In the genomic region with DNA sequence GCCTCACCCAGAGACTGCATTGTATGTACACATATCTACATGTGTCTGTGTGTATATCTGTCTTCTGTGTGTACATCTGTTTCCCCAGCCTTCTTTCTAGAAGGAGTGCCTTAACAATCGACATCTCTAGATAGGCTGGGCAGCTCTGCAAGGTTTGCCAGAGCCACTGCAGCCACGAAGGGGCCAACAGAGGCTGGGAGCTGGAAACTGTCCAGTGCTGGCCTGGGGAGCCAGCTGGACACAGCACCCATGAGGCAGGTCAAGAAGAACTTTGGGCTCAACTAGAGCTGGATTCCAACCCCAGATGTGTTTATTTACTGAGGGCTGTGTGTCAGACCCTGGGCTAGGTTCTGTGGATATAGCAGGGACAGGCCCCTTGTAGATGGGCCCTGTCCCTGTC, we compare ENCODE assay signal across 24 cellular contexts. TPM values are rescaled to one million over a fixed set of nuclear protein-coding genes. Genes with fewer than 3 reads are reported as not detected.
A peak's percentile ranks its signal among the peaks of the same experiment; 100 is the strongest.
DNase-seq lines count a peak whose midpoint lies in the region; ATAC-seq and TF ChIP-seq lines count a peak whose summit lies in the region.
"Had no signal": no experiment of that assay in that cellular context is flagged by ENCODE, and none has a peak within 500 bp of the region (broad histone marks: within the 10 kb centered on the region; RNA-seq: fewer than 3 reads in every experiment).

No MANE protein-coding gene starts in this region.

- H3K4me1 ChIP-seq in right atrium auricular region, result peaks cover 0 to 67% of the 10 kb centered on the region in 2 donors

- in situ Hi-C loops in GM13977 (cut with MboI; ENCODE audit: low pct_unique_long_range_greater_than_20kb, low sequenced_read_pairs, unreplicated experiment), result no loop called here

- H3K27ac ChIP-seq in right atrium auricular region, result peak overlapping the region; percentile 83 to 85
- H3K27ac ChIP-seq: RWPE1 had no signal

- no peak overlapping the region for H3K4me3 ChIP-seq in right atrium auricular region

- peak overlapping the region in 1 of 2 donors; percentile 8 for H3K27ac Mint-ChIP-seq in natural killer cell
- H3K27ac Mint-ChIP-seq in natural killer cell treated with Interleukin-12 subunit alpha and Interleukin-12 subunit beta and Interleukin-15 and Interleukin-18, amount 100 ng/mL, for 72 hours, result no peak overlapping the region
- H3K27ac Mint-ChIP-seq: activated naive CD4-positive, alpha-beta T cell treated with anti-CD3 and anti-CD28 coated beads for 36 hours; H9; stimulated activated naive CD8-positive, alpha-beta T cell treated with anti-CD3 and anti-CD28 coated beads, Interleukin-15, Interleukin-2, amounts not matched to agents 100 ng/mL and 50 ng/mL, for 24 hours had no signal

- H3K27me3 Mint-ChIP-seq in natural killer cell (ENCODE audit: low read depth in 2 of 2), result no peaks in the 10 kb centered on the region
- no peaks in the 10 kb centered on the region for H3K27me3 Mint-ChIP-seq in natural killer cell treated with Interleukin-12 subunit alpha and Interleukin-12 subunit beta and Interleukin-15 and Interleukin-18, amount 100 ng/mL, for 72 hours

- H3K4me3 Mint-ChIP-seq in natural killer cell, result peak overlapping the region; percentile 41
- no peak overlapping the region for H3K4me3 Mint-ChIP-seq in natural killer cell treated with Interleukin-12 subunit alpha and Interleukin-12 subunit beta and Interleukin-15 and Interleukin-18, amount 100 ng/mL, for 72 hours
- H3K4me3 Mint-ChIP-seq: activated naive CD4-positive, alpha-beta T cell treated with anti-CD3 and anti-CD28 coated beads for 36 hours; H9; stimulated activated naive CD8-positive, alpha-beta T cell treated with anti-CD3 and anti-CD28 coated beads, Interleukin-15, Interleukin-2, amounts not matched to agents 100 ng/mL and 50 ng/mL, for 24 hours had no signal

- DNase-seq in natural killer cell (no peak), right atrium auricular region (ENCODE audit: low spot score) (no peak), pons (ENCODE audit: low spot score) (peak; percentile 67), posterior vena cava (ENCODE audit: low spot score) (no peak), GM13977 (ENCODE audit: low spot score) (no peak)
- DNase-seq in natural killer cell treated with Interleukin-12 subunit alpha and Interleukin-12 subunit beta and Interleukin-15 and Interleukin-18, amount 100 ng/mL, for 72 hours (ENCODE audit: low spot score), result no peak
- DNase-seq: activated CD4-positive, alpha-beta T cell treated with anti-CD3 and anti-CD28 coated beads, Interleukin-2, amount 50 U/mL, for 48 hours; activated naive CD4-positive, alpha-beta T cell treated with anti-CD3 and anti-CD28 coated beads for 36 hours; activated T-cell treated with anti-CD3 and anti-CD28 coated beads, Interleukin-2, amount 50 U/mL, for 1 hour; H9; hippocampal formation; kidney glomerular epithelial cell; NCI-H1092 treated with DMSO at 0.1 percent for 48 hours; NCI-H2029 treated with DMSO at 0.1 percent for 48 hours; occipital lobe; SW 1271 had no signal

- H3K4me1 Mint-ChIP-seq in natural killer cell, result peaks cover 19 to 28% of the 10 kb centered on the region in 2 donors
- peaks cover 17 to 21% of the 10 kb centered on the region in 2 donors for H3K4me1 Mint-ChIP-seq in natural killer cell treated with Interleukin-12 subunit alpha and Interleukin-12 subunit beta and Interleukin-15 and Interleukin-18, amount 100 ng/mL, for 72 hours (ENCODE audit: low read depth in 2 of 2)

- no peaks in the 10 kb centered on the region for H3K9me3 ChIP-seq in right atrium auricular region

- intact Hi-C loops in natural killer cell (cut with micrococcal nuclease), result no loop called here
- intact Hi-C loops in posterior vena cava (cut with DNase I), result no loop called here

- no peaks in the 10 kb centered on the region for H3K36me3 ChIP-seq in right atrium auricular region

- no peak for ATAC-seq in natural killer cell
- ATAC-seq in natural killer cell treated with Interleukin-12 subunit alpha and Interleukin-12 subunit beta and Interleukin-15 and Interleukin-18, amount 100 ng/mL, for 72 hours, result no peak
- ATAC-seq in HG02678 (IDR thresholded peaks at IDR 0.05; ENCODE audit: unreplicated experiment), result no peak
- no peak for ATAC-seq in GM21423 (IDR thresholded peaks at IDR 0.05; ENCODE audit: unreplicated experiment)

- H3K9me3 Mint-ChIP-seq in natural killer cell, result no peaks in the 10 kb centered on the region
- H3K9me3 Mint-ChIP-seq in natural killer cell treated with Interleukin-12 subunit alpha and Interleukin-12 subunit beta and Interleukin-15 and Interleukin-18, amount 100 ng/mL, for 72 hours, result no peaks in the 10 kb centered on the region
- H3K9me3 Mint-ChIP-seq: activated naive CD4-positive, alpha-beta T cell treated with anti-CD3 and anti-CD28 coated beads for 36 hours; H9 had no signal

- H3K27me3 ChIP-seq in right atrium auricular region, result no peaks in the 10 kb centered on the region

- no peak for TF ChIP-seq CTCF in natural killer cell (IDR thresholded peaks at IDR 0.05)
- no peak for TF ChIP-seq CTCF in right atrium auricular region (IDR thresholded peaks at IDR 0.05)
- no peak for TF ChIP-seq CTCF in GM13977 (IDR thresholded peaks at IDR 0.05; ENCODE audit: extremely low read depth, insufficient read depth, missing control alignments)

- no peaks in the 10 kb centered on the region for H3K36me3 Mint-ChIP-seq in natural killer cell
- no peaks in the 10 kb centered on the region for H3K36me3 Mint-ChIP-seq in natural killer cell treated with Interleukin-12 subunit alpha and Interleukin-12 subunit beta and Interleukin-15 and Interleukin-18, amount 100 ng/mL, for 72 hours

RNA-seq across cellular contexts. Expression of gene SGSM1, which starts 3.3 kb away (rescaled TPM):
- 10 to 100 TPM; 13.9 to 15.4 (median 13.9) TPM for total RNA-seq in natural killer cell
- total RNA-seq in natural killer cell treated with Interleukin-12 subunit alpha and Interleukin-12 subunit beta and Interleukin-15 and Interleukin-18, amount 100 ng/mL, for 72 hours, result under 1 TPM; 0.17 to 0.75 TPM
- 10 to 100 TPM; 13.9 to 14.9 TPM for total RNA-seq in right atrium auricular region
- total RNA-seq in posterior vena cava, result 1 to 10 TPM; 1.4 to 1.9 TPM
- total RNA-seq: fibroblast of villous mesenchyme, LHCN-M2 had no signal

RNA-seq across cellular contexts. Expression of gene PIWIL3, which starts 34.8 kb away (rescaled TPM):
- total RNA-seq in natural killer cell, result not detected
- not detected for total RNA-seq in natural killer cell treated with Interleukin-12 subunit alpha and Interleukin-12 subunit beta and Interleukin-15 and Interleukin-18, amount 100 ng/mL, for 72 hours
- total RNA-seq in right atrium auricular region, result not detected
- total RNA-seq in posterior vena cava, result not detected
- total RNA-seq: activated naive CD4-positive, alpha-beta T cell treated with anti-CD3 and anti-CD28 coated beads for 36 hours; fibroblast of villous mesenchyme; LHCN-M2; mononuclear cell; NCI-H460 had no signal

Comparison
In these comparisons a context has a peak if more than half of its experiments do, and no peak if none do; other contexts are left out.
1. RNA of gene SGSM1, which starts 3.3 kb away (total RNA-seq): 13.9 to 14.9 TPM in right atrium auricular region and 13.9 to 15.4 TPM in natural killer cell; 1.4 to 1.9 TPM in posterior vena cava and 0.17 to 0.75 TPM in natural killer cell treated with Interleukin-12 subunit alpha and Interleukin-12 subunit beta and Interleukin-15 and Interleukin-18, amount 100 ng/mL, for 72 hours; every median in the first group is over 4 times any median in the second.